1 cellular context compared by ENCODE assay signal in genomic region chr7:104933433-104934074, GRCh38.
A peak's percentile ranks its signal among the peaks of the same experiment; 100 is the strongest.
TF ChIP-seq lines count a peak whose summit lies in the region.

No MANE protein-coding gene starts in this region.

TF ChIP-seq in GM12878, 131 proteins besides CTCF, POLR2A, EP300 and RAD21:
- TF ChIP-seq, protein P1, sequence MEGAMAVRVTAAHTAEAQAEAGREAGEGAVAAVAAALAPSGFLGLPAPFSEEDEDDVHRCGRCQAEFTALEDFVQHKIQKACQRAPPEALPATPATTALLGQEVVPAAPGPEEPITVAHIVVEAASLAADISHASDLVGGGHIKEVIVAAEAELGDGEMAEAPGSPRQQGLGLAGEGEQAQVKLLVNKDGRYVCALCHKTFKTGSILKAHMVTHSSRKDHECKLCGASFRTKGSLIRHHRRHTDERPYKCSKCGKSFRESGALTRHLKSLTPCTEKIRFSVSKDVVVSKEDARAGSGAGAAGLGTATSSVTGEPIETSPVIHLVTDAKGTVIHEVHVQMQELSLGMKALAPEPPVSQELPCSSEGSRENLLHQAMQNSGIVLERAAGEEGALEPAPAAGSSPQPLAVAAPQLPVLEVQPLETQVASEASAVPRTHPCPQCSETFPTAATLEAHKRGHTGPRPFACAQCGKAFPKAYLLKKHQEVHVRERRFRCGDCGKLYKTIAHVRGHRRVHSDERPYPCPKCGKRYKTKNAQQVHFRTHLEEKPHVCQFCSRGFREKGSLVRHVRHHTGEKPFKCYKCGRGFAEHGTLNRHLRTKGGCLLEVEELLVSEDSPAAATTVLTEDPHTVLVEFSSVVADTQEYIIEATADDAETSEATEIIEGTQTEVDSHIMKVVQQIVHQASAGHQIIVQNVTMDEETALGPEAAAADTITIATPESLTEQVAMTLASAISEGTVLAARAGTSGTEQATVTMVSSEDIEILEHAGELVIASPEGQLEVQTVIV (IDR thresholded peaks at IDR 0.05; ENCODE audit: borderline replicate concordance, partially characterized antibody), result no peak
- TF ChIP-seq SPI1 (IDR thresholded peaks at IDR 0.05; ENCODE audit: borderline replicate concordance, insufficient read depth, low read depth, low read length) (peak; percentile 40; the same call in 1 of the 2 replicates), NR2C1 (IDR thresholded peaks at IDR 0.05) (no peak), GABPA (IDR thresholded peaks at IDR 0.05; ENCODE audit: low read depth) (no peak), ZSCAN29 (IDR thresholded peaks at IDR 0.05) (no peak), ZZZ3 (IDR thresholded peaks at IDR 0.05; ENCODE audit: control insufficient read depth, insufficient read length, low read depth) (no peak), BHLHE40 (IDR thresholded peaks at IDR 0.05; ENCODE audit: borderline replicate concordance in 1 of 2, low read depth in 2 of 2, low read length in 1 of 2) (peak; percentile 12 to 27; a peak in 1 of 4 replicates), ZNF274 (IDR thresholded peaks at IDR 0.05; ENCODE audit: insufficient read depth, insufficient read length) (no peak), ZNF24 (IDR thresholded peaks at IDR 0.05) (no peak), NFXL1 (IDR thresholded peaks at IDR 0.05; ENCODE audit: borderline replicate concordance) (no peak), RBBP5 (conservative IDR thresholded peaks at IDR 0.05) (no peak), RB1 (IDR thresholded peaks at IDR 0.05; ENCODE audit: borderline replicate concordance) (no peak), CBX3 (IDR thresholded peaks at IDR 0.05; ENCODE audit: borderline replicate concordance, low read depth) (no peak), EGR1 (IDR thresholded peaks at IDR 0.05; ENCODE audit: borderline replicate concordance in 1 of 2, low read depth in 2 of 2, low read length in 2 of 2) (no peak)
- TF ChIP-seq, protein P2, sequence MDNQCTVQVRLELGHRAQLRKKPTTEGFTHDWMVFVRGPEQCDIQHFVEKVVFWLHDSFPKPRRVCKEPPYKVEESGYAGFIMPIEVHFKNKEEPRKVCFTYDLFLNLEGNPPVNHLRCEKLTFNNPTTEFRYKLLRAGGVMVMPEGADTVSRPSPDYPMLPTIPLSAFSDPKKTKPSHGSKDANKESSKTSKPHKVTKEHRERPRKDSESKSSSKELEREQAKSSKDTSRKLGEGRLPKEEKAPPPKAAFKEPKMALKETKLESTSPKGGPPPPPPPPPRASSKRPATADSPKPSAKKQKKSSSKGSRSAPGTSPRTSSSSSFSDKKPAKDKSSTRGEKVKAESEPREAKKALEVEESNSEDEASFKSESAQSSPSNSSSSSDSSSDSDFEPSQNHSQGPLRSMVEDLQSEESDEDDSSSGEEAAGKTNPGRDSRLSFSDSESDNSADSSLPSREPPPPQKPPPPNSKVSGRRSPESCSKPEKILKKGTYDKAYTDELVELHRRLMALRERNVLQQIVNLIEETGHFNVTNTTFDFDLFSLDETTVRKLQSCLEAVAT (IDR thresholded peaks at IDR 0.05), result no peak
